27 cellular contexts compared by ENCODE assay signal in the genomic region with DNA sequence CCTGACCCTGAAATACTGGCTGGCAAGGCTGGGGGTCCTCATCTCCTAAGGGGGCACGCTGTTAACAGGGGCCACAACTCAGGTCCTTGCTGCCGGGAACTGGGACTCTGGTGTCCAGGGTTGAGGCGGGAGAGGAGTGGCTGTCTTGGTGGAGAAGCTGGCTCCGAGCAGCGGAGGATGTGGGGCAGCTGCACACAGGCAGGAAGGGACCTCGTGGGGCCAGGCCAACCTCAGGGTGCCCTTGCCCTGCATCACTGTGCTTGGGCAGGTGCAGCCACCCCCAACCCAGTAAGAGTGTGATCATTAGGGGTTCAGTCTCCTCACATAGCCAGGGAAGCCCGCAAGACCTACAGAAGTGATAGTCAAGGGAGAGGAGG. TPM values are rescaled to one million over a fixed set of nuclear protein-coding genes. Genes with fewer than 3 reads are reported as not detected.
"Had no signal": no experiment of that assay in that cellular context is flagged by ENCODE, and none has a peak within 500 bp of the region (broad histone marks: within the 10 kb centered on the region; RNA-seq: fewer than 3 reads in every experiment).

No MANE protein-coding gene starts in this region.

- H3K27ac ChIP-seq: breast epithelium, gastrocnemius medialis, tibial nerve had no signal

- H3K4me3 ChIP-seq: breast epithelium, gastrocnemius medialis, tibial nerve had no signal

- DNase-seq: activated CD4-positive, alpha-beta memory T cell treated with anti-CD3 and anti-CD28 coated beads, Interleukin-2, amount 10 ng/mL, durations not matched to agents 7 days and 5 days; activated CD4-positive, alpha-beta T cell treated with anti-CD3 and anti-CD28 coated beads for 1 hour; activated CD4-positive, alpha-beta T cell treated with anti-CD3 and anti-CD28 coated beads, Interleukin-2, amount 10 ng/mL, durations not matched to agents 7 days and 5 days; activated gamma-delta T cell treated with Interleukin-2 at 50 U/mL for 16 hours; activated naive CD4-positive, alpha-beta T cell treated with anti-CD3 and anti-CD28 coated beads, Interleukin-2, amount 50 U/mL, for 16 hours; activated naive CD8-positive, alpha-beta T cell treated with anti-CD3 and anti-CD28 coated beads, Interleukin-2, amount 50 U/mL, for 24 hours; activated T-cell treated with anti-CD3 and anti-CD28 coated beads for 4 hours; amygdala; dermis blood vessel endothelial cell; effector memory CD4-positive, alpha-beta T cell; erythroblast; gastrocnemius medialis; glutamatergic neuron; midbrain; naive thymus-derived CD4-positive, alpha-beta T cell; occipital lobe; stimulated activated CD4-positive, alpha-beta T cell treated with anti-CD3 and anti-CD28 coated beads, Interleukin-2, amount 100 ng/mL, for 48 hours; stimulated activated naive CD4-positive, alpha-beta T cell treated with Interleukin-2 at 50 U/mL for 16 hours; T-helper 2 cell had no signal

- H3K27me3 ChIP-seq: tibial nerve had no signal

- H3K4me3 Mint-ChIP-seq: activated CD4-positive, alpha-beta memory T cell treated with anti-CD3 and anti-CD28 coated beads, Interleukin-2, amount 10 ng/mL, durations not matched to agents 7 days and 5 days; activated CD4-positive, alpha-beta T cell treated with anti-CD3 and anti-CD28 coated beads, Interleukin-2, amount 10 ng/mL, durations not matched to agents 7 days and 5 days; activated naive CD8-positive, alpha-beta T cell treated with anti-CD3 and anti-CD28 coated beads, Interleukin-2, amount 50 U/mL, for 24 hours; activated T-helper 1 cell treated with anti-CD3 and anti-CD28 coated beads, Interleukin-12 subunit alpha, Interleukin-12 subunit beta, Interleukin-2, Interleukin-4 antibody, amounts not matched to agents 30 ng/mL and 10 ng/mL and 1 ng/mL, durations not matched to agents 14 hours and 24 hours and 36 hours; central memory CD8-positive, alpha-beta T cell; naive thymus-derived CD4-positive, alpha-beta T cell; neural crest cell had no signal

- H3K27ac Mint-ChIP-seq: activated CD4-positive, alpha-beta memory T cell treated with anti-CD3 and anti-CD28 coated beads, Interleukin-2, amount 10 ng/mL, durations not matched to agents 7 days and 5 days; activated CD4-positive, alpha-beta T cell treated with anti-CD3 and anti-CD28 coated beads, Interleukin-2, amount 10 ng/mL, durations not matched to agents 7 days and 5 days; activated naive CD8-positive, alpha-beta T cell treated with anti-CD3 and anti-CD28 coated beads, Interleukin-2, amount 50 U/mL, for 24 hours; activated T-helper 1 cell treated with anti-CD3 and anti-CD28 coated beads, Interleukin-12 subunit alpha, Interleukin-12 subunit beta, Interleukin-2, Interleukin-4 antibody, amounts not matched to agents 30 ng/mL and 10 ng/mL and 1 ng/mL, durations not matched to agents 14 hours and 24 hours and 36 hours; naive thymus-derived CD4-positive, alpha-beta T cell had no signal

- H3K4me1 Mint-ChIP-seq: activated CD4-positive, alpha-beta memory T cell treated with anti-CD3 and anti-CD28 coated beads, Interleukin-2, amount 10 ng/mL, durations not matched to agents 7 days and 5 days; activated CD4-positive, alpha-beta T cell treated with anti-CD3 and anti-CD28 coated beads, Interleukin-2, amount 10 ng/mL, durations not matched to agents 7 days and 5 days; activated naive CD8-positive, alpha-beta T cell treated with anti-CD3 and anti-CD28 coated beads, Interleukin-2, amount 50 U/mL, for 24 hours; central memory CD8-positive, alpha-beta T cell; neural crest cell had no signal

- H3K36me3 ChIP-seq: breast epithelium, gastrocnemius medialis, tibial nerve had no signal

- ATAC-seq: activated naive CD8-positive, alpha-beta T cell treated with anti-CD3 and anti-CD28 coated beads, Interleukin-2, amount 50 U/mL, for 24 hours; gastrocnemius medialis; naive thymus-derived CD4-positive, alpha-beta T cell; SK-N-SH treated with all-trans-retinoic acid at 6 μM for 48 hours had no signal

- H3K4me1 ChIP-seq: gastrocnemius medialis, tibial nerve had no signal

- H3K9me3 ChIP-seq: breast epithelium, gastrocnemius medialis had no signal

RNA-seq across cellular contexts. Expression of a gene that starts 12.6 kb away (rescaled TPM):
- total RNA-seq: gastrocnemius medialis had no signal

RNA-seq across cellular contexts. Expression of a gene that starts 36.6 kb away (rescaled TPM):
- total RNA-seq: activated CD4-positive, alpha-beta memory T cell treated with anti-CD3 and anti-CD28 coated beads, Interleukin-2, amount 10 ng/mL, durations not matched to agents 7 days and 5 days; activated CD4-positive, alpha-beta T cell treated with anti-CD3 and anti-CD28 coated beads, Interleukin-2, amount 10 ng/mL, durations not matched to agents 7 days and 5 days; activated T-helper 1 cell treated with anti-CD3 and anti-CD28 coated beads, Interleukin-12 subunit alpha, Interleukin-12 subunit beta, Interleukin-2, Interleukin-4 antibody, amounts not matched to agents 30 ng/mL and 10 ng/mL and 1 ng/mL, durations not matched to agents 14 hours and 24 hours and 36 hours; breast epithelium; dermis blood vessel endothelial cell; gastrocnemius medialis; naive thymus-derived CD4-positive, alpha-beta T cell; right cardiac atrium; tibial nerve; ureter had no signal
- polyA plus RNA-seq: naive thymus-derived CD4-positive, alpha-beta T cell; right cardiac atrium had no signal
